In the genomic region with DNA sequence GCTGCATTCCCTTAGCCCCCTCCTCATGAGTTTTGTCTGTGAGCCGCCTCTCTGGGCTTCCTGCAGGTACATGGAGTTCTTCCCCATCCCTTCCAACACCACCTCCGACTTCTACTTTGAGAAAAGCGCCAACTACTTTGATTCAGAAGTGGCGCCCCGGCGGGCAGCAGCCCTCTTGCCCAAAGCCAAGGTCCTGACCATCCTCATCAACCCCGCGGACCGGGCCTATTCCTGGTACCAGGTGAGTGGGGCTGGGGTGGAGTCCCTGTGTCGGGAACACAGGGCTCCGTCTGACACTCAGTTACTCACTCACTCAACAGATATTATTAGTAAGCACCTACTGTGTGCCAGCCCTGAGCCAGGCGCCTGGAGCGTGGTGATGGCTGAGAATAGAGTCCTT, we compare ENCODE assay signal across 17 cellular contexts. TPM values are rescaled to one million over a fixed set of nuclear protein-coding genes. Genes with fewer than 3 reads are reported as not detected.
A peak's percentile ranks its signal among the peaks of the same experiment; 100 is the strongest.
DNase-seq lines count a peak whose midpoint lies in the region; ATAC-seq, FAIRE-seq and TF ChIP-seq lines count a peak whose summit lies in the region.
"Had no signal": no experiment of that assay in that cellular context is flagged by ENCODE, and none has a peak within 500 bp of the region (broad histone marks: within the 10 kb centered on the region; RNA-seq: fewer than 3 reads in every experiment).

No MANE protein-coding gene starts in this region.

- peaks cover 28% of the 10 kb centered on the region for H3F3A ChIP-seq in GM23248 (ENCODE audit: insufficient read depth)

- peaks cover 41% of the 10 kb centered on the region for H3K79me2 ChIP-seq in GM23248 (ENCODE audit: insufficient read depth)

- H3K27ac Mint-ChIP-seq in neural crest cell (ENCODE audit: unreplicated experiment) (peak overlapping the region; percentile 67), T-helper 17 cell (no peak overlapping the region)
- H3K27ac Mint-ChIP-seq: CD8-positive, alpha-beta T cell had no signal

- H3K4me1 ChIP-seq in GM23248 (ENCODE audit: insufficient read depth) (peaks cover 30% of the 10 kb centered on the region), ascending aorta (peaks cover 6 to 16% of the 10 kb centered on the region in 2 donors), thoracic aorta (ENCODE audit: control insufficient read depth in 1 of 2, low read depth in 2 of 2) (peaks cover 7 to 25% of the 10 kb centered on the region in 2 donors)

- H3K4me3 ChIP-seq in GM23248 (no peak overlapping the region), ascending aorta (no peak overlapping the region), thoracic aorta (no peak overlapping the region)
- H3K4me3 ChIP-seq: A549 had no signal

- no peak overlapping the region for H3K4me2 ChIP-seq in GM23248 (ENCODE audit: unreplicated experiment)
- H3K4me2 ChIP-seq: A549, KMS-11 had no signal

- DNase-seq in GM23248, result no peak
- DNase-seq in ascending aorta (ENCODE audit: low spot score in 2 of 2), result no peak
- no peak for DNase-seq in neural crest cell (ENCODE audit: low read depth, low spot score)
- no peak for DNase-seq in thoracic aorta (ENCODE audit: low spot score)
- DNase-seq in urothelium cell line (ENCODE audit: low spot score), result no peak
- no peak for DNase-seq in NCI-H524 (lab: John Stamatoyannopoulos, UW)
- DNase-seq in HuH-7.5 (ENCODE audit: low spot score), result no peak
- no peak for DNase-seq in T-helper 17 cell
- DNase-seq: DMS79 treated with DMSO at 0.1 percent for 48 hours, NCI-H526 treated with DMSO at 0.1 percent for 48 hours had no signal

- H3K9me3 ChIP-seq in GM23248 (ENCODE audit: low read depth), result no peaks in the 10 kb centered on the region
- no peaks in the 10 kb centered on the region for H3K9me3 ChIP-seq in ascending aorta
- H3K9me3 ChIP-seq in thoracic aorta, result no peaks in the 10 kb centered on the region
- no peaks in the 10 kb centered on the region for H3K9me3 ChIP-seq in T-helper 17 cell (ENCODE audit: control insufficient read depth, low read length, poor library complexity, severe bottlenecking)
- H3K9me3 ChIP-seq: A549 had no signal

- WGBS in GM23248 (ENCODE audit: low coverage in 1 of 2, low lambda C conversion rate in 2 of 2, missing lambda C conversion rate in 2 of 2), 2 experiments, result 87 to 90% methylated on average over 13 of the region's 13 CpGs

- intact Hi-C loops in ascending aorta (cut with DNase I), result loop anchor here (2.0 to 5.0 kb wide), 2 partner anchors 43 to 86 kb away; no protein-coding TSS in a partner anchor

- no peaks in the 10 kb centered on the region for H3K27me3 ChIP-seq in GM23248 (replicated peaks; ENCODE audit: insufficient read depth)
- no peaks in the 10 kb centered on the region for H3K27me3 ChIP-seq in ascending aorta
- no peaks in the 10 kb centered on the region for H3K27me3 ChIP-seq in thoracic aorta (replicated peaks; ENCODE audit: insufficient read depth)

- in situ Hi-C loops in GM23248 (cut with MboI), result no loop called here

- TF ChIP-seq CTCF in ascending aorta (IDR thresholded peaks at IDR 0.05), result no peak
- TF ChIP-seq CTCF in neural crest cell (conservative IDR thresholded peaks at IDR 0.05), result no peak
- no peak for TF ChIP-seq CTCF in thoracic aorta (IDR thresholded peaks at IDR 0.05)

- H2AFZ ChIP-seq in GM23248, result no peak overlapping the region

- H3K4me1 Mint-ChIP-seq in neural crest cell (peaks cover 10% of the 10 kb centered on the region), T-helper 17 cell (no peaks in the 10 kb centered on the region)
- H3K4me1 Mint-ChIP-seq: IgD-negative memory B cell had no signal

- no peaks in the 10 kb centered on the region for H3K9me3 Mint-ChIP-seq in neural crest cell
- H3K9me3 Mint-ChIP-seq: CD8-positive, alpha-beta T cell; IgD-negative memory B cell had no signal

- H3K36me3 Mint-ChIP-seq in neural crest cell (ENCODE audit: low read depth) (peaks cover 7% of the 10 kb centered on the region), T-helper 17 cell (ENCODE audit: low read depth) (no peaks in the 10 kb centered on the region)
- H3K36me3 Mint-ChIP-seq: CD8-positive, alpha-beta T cell had no signal

- H3K36me3 ChIP-seq in GM23248 (ENCODE audit: low read depth), result peaks cover 52% of the 10 kb centered on the region
- peaks cover 48 to 70% of the 10 kb centered on the region in 2 donors for H3K36me3 ChIP-seq in ascending aorta
- peaks cover 39% of the 10 kb centered on the region for H3K36me3 ChIP-seq in thoracic aorta

- H3K9me2 ChIP-seq in GM23248 (ENCODE audit: insufficient read depth), result no peaks in the 10 kb centered on the region

- H3K27ac ChIP-seq in GM23248 (peak overlapping the region; percentile 38; the same call in 1 of the 2 replicates), ascending aorta (peak overlapping the region; percentile 73 to 90), thoracic aorta (peak overlapping the region; percentile 72 to 83)
- H3K27ac ChIP-seq: C4-2B, KMS-11 had no signal

- H3K4me3 Mint-ChIP-seq in neural crest cell, result no peak overlapping the region
- no peak overlapping the region for H3K4me3 Mint-ChIP-seq in T-helper 17 cell
- H3K4me3 Mint-ChIP-seq: CD8-positive, alpha-beta T cell; IgD-negative memory B cell had no signal

- no peaks in the 10 kb centered on the region for H4K20me1 ChIP-seq in GM23248 (ENCODE audit: insufficient read depth)

- H3K27me3 Mint-ChIP-seq in neural crest cell (ENCODE audit: low read depth) (no peaks in the 10 kb centered on the region), T-helper 17 cell (peaks cover 13% of the 10 kb centered on the region)
- H3K27me3 Mint-ChIP-seq: IgD-negative memory B cell had no signal

- no peak for FAIRE-seq in urothelium cell line (lab: Jason Lieb, UNC)
- FAIRE-seq: A549, H54, HTR-8/SVneo had no signal

- ATAC-seq in thoracic aorta (ENCODE audit: insufficient number of reproducible peaks, low FRiP score, low read depth) (no peak), T-helper 17 cell (no peak)

- no peak overlapping the region for H3K9ac ChIP-seq in GM23248
- H3K9ac ChIP-seq: KMS-11 had no signal

RNA-seq across cellular contexts. Expression of gene NDST1, which starts 37.3 kb away (rescaled TPM):
- 129 and 159 TPM in 2 replicates for total RNA-seq in GM23248 (2014; rRNA removed; shearing (Covaris generic))
- 39.1 and 41.3 TPM in 2 replicates for polyA plus RNA-seq in GM23248 (2016; fragmentation: Nextera tagmentation; extraction: Ambion mirVana)
- total RNA-seq in ascending aorta (71.5 TPM), neural crest cell (108 and 112 TPM in 2 replicates), thoracic aorta (100 to 1,000 TPM; 112 to 131 TPM), T-helper 17 cell (10 to 100 TPM in 1 of 2 donors, 1 to 10 TPM in 1; 2.2 to 13.7 TPM)
